Comparison of ENCODE assay signal across 8 cellular contexts in genomic region chrX:48508400-48509244, GRCh38. TPM values are rescaled to one million over a fixed set of nuclear protein-coding genes. Genes with fewer than 3 reads are reported as not detected.
DNase-seq lines count a peak whose midpoint lies in the region; ATAC-seq and TF ChIP-seq lines count a peak whose summit lies in the region.

Gene PORCN, plus strand, starts transcription at chrX:48508992. Its CDS starts 829 bp downstream, at chrX:48509821.

- ATAC-seq in GM19328 (IDR thresholded peaks at IDR 0.05; ENCODE audit: unreplicated experiment) (peak; percentile 75), Panc1 (peak; percentile 97)
- ATAC-seq in activated T-cell treated with anti-CD3 and anti-CD28 coated beads, Interleukin-2, amount 50 U/mL, for 72 hours (replicated peaks in 1 of 2), result peak; percentile 98
- ATAC-seq in natural killer cell treated with Interleukin-12 subunit alpha and Interleukin-12 subunit beta and Interleukin-15 and Interleukin-18, amount 100 ng/mL, for 72 hours, result peak; percentile 94 to 97

- in situ Hi-C loops in Panc1 (cut with HindIII; ENCODE audit: low pct_unique_long_range_greater_than_20kb, low sequenced_read_pairs), result no loop called here

- no peaks in the 10 kb centered on the region for H3K27me3 Mint-ChIP-seq in activated T-cell treated with anti-CD3 and anti-CD28 coated beads, Interleukin-2, amount 50 U/mL, for 72 hours (ENCODE audit: low read depth)
- no peaks in the 10 kb centered on the region for H3K27me3 Mint-ChIP-seq in natural killer cell treated with Interleukin-12 subunit alpha and Interleukin-12 subunit beta and Interleukin-15 and Interleukin-18, amount 100 ng/mL, for 72 hours

- TF ChIP-seq CTCF in BJ (IDR thresholded peaks at IDR 0.05; ENCODE audit: insufficient read depth, low read depth, low read length) (no peak), Panc1 (IDR thresholded peaks at IDR 0.05) (no peak)

- peak within 1 kb of the TSS; percentile 60 for H3K4me3 ChIP-seq in BJ (ENCODE audit: low read depth, low read length)
- H3K4me3 ChIP-seq in Panc1 (ENCODE audit: low read depth in 2 of 2, low read length in 2 of 2), result peak within 1 kb of the TSS; percentile 73 to 84

- DNase-seq in BJ (ENCODE audit: low read depth) (no peak), HK-2 (ENCODE audit: unreplicated experiment) (peak; percentile 72), Panc1 (ENCODE audit: low read depth, low spot score) (no peak), fibroblast of gingiva (ENCODE audit: low read depth) (peak; percentile 55)
- peak; percentile 83 to 85 for DNase-seq in activated T-cell treated with anti-CD3 and anti-CD28 coated beads, Interleukin-2, amount 50 U/mL, for 72 hours
- DNase-seq in natural killer cell treated with Interleukin-12 subunit alpha and Interleukin-12 subunit beta and Interleukin-15 and Interleukin-18, amount 100 ng/mL, for 72 hours (ENCODE audit: low spot score), result peak; percentile 89
- DNase-seq in stimulated activated naive CD4-positive, alpha-beta T cell treated with Interleukin-2 at 50 U/mL for 16 hours (lab: John Stamatoyannopoulos, UW), result peak; percentile 76

- BruUV-seq in Panc1 (replicated peaks; lab: Mats Ljungman, UMichigan), result no TSS peak

- no peaks in the 10 kb centered on the region for H3K4me1 ChIP-seq in Panc1 (ENCODE audit: control insufficient read depth, insufficient read depth, low read length)

- peaks cover 0 to 1% of the 10 kb centered on the region in 2 donors for H3K36me3 Mint-ChIP-seq in activated T-cell treated with anti-CD3 and anti-CD28 coated beads, Interleukin-2, amount 50 U/mL, for 72 hours (ENCODE audit: insufficient read depth in 2 of 2)
- no peaks in the 10 kb centered on the region for H3K36me3 Mint-ChIP-seq in natural killer cell treated with Interleukin-12 subunit alpha and Interleukin-12 subunit beta and Interleukin-15 and Interleukin-18, amount 100 ng/mL, for 72 hours

- no peaks in the 10 kb centered on the region for H3K36me3 ChIP-seq in BJ (ENCODE audit: control insufficient read depth, insufficient read depth, low read length)
- no peaks in the 10 kb centered on the region for H3K36me3 ChIP-seq in Panc1 (ENCODE audit: control insufficient read depth, insufficient read depth, low read length)

- no peaks in the 10 kb centered on the region for H3K9me3 ChIP-seq in Panc1 (ENCODE audit: control insufficient read depth, insufficient read depth, low read depth, low read length)

- intact Hi-C loops in Panc1 (cut with micrococcal nuclease; ENCODE audit: unreplicated experiment), result loop anchor here (10.0 kb wide), 1 partner anchor 424 kb away; no protein-coding TSS in a partner anchor

- CTCF ChIA-PET in BJ (lab: Yijun Ruan, JAX), result no interaction called here
- CTCF ChIA-PET in Panc1 (lab: Charles Lee), result no interaction called here

- no peak within 1 kb of the TSS for H3K27ac Mint-ChIP-seq in activated T-cell treated with anti-CD3 and anti-CD28 coated beads, Interleukin-2, amount 50 U/mL, for 72 hours
- H3K27ac Mint-ChIP-seq in natural killer cell treated with Interleukin-12 subunit alpha and Interleukin-12 subunit beta and Interleukin-15 and Interleukin-18, amount 100 ng/mL, for 72 hours, result peak within 1 kb of the TSS; percentile 70 to 83

- POLR2A ChIA-PET in BJ (lab: Charles Lee), result no interaction called here
- POLR2A ChIA-PET in Panc1 (lab: Charles Lee), result no interaction called here

- H3K4me1 Mint-ChIP-seq in activated T-cell treated with anti-CD3 and anti-CD28 coated beads, Interleukin-2, amount 50 U/mL, for 72 hours (ENCODE audit: low read depth), result peaks cover 8% of the 10 kb centered on the region
- peaks cover 18 to 26% of the 10 kb centered on the region in 2 donors for H3K4me1 Mint-ChIP-seq in natural killer cell treated with Interleukin-12 subunit alpha and Interleukin-12 subunit beta and Interleukin-15 and Interleukin-18, amount 100 ng/mL, for 72 hours (ENCODE audit: low read depth in 2 of 2)

- H3K9me3 Mint-ChIP-seq in activated T-cell treated with anti-CD3 and anti-CD28 coated beads, Interleukin-2, amount 50 U/mL, for 72 hours, result no peaks in the 10 kb centered on the region
- no peaks in the 10 kb centered on the region for H3K9me3 Mint-ChIP-seq in natural killer cell treated with Interleukin-12 subunit alpha and Interleukin-12 subunit beta and Interleukin-15 and Interleukin-18, amount 100 ng/mL, for 72 hours

- peak within 1 kb of the TSS; percentile 88 for H3K27ac ChIP-seq in Panc1 (ENCODE audit: low read length)

- H3K27me3 ChIP-seq in BJ (ENCODE audit: control insufficient read depth, insufficient read depth, low read length) (no peaks in the 10 kb centered on the region), Panc1 (ENCODE audit: control insufficient read depth, insufficient read depth, low read length) (no peaks in the 10 kb centered on the region)

- H3K4me3 Mint-ChIP-seq in activated T-cell treated with anti-CD3 and anti-CD28 coated beads, Interleukin-2, amount 50 U/mL, for 72 hours, result peak within 1 kb of the TSS; percentile 88 to 91
- peak within 1 kb of the TSS; percentile 89 for H3K4me3 Mint-ChIP-seq in natural killer cell treated with Interleukin-12 subunit alpha and Interleukin-12 subunit beta and Interleukin-15 and Interleukin-18, amount 100 ng/mL, for 72 hours

RNA-seq across cellular contexts. Expression of gene PORCN, which starts in this region (rescaled TPM):
- 9.9 and 18.0 TPM in 2 replicates for polyA plus RNA-seq in BJ (2011; rRNA removed)
- polyA minus RNA-seq in BJ (2011; rRNA and poly(A)+ RNA removed), result 10.5 and 14.9 TPM in 2 replicates
- 8.6 TPM for total RNA-seq in Panc1 (2021; ENCODE audit: unreplicated experiment)
- 16.5 TPM for polyA plus RNA-seq in Panc1 (2012; ENCODE audit: insufficient read length)
- total RNA-seq in activated T-cell treated with anti-CD3 and anti-CD28 coated beads, Interleukin-2, amount 50 U/mL, for 72 hours, result 10 to 100 TPM; 19.4 to 20.3 TPM
- total RNA-seq in natural killer cell treated with Interleukin-12 subunit alpha and Interleukin-12 subunit beta and Interleukin-15 and Interleukin-18, amount 100 ng/mL, for 72 hours, result 10 to 100 TPM; 25.9 to 31.0 TPM

Comparison
In these comparisons a context has a peak if more than half of its experiments do, and no peak if none do; other contexts are left out.
1. DNase-seq: peak in HK-2 (single experiment), activated T-cell treated with anti-CD3 and anti-CD28 coated beads, Interleukin-2, amount 50 U/mL, for 72 hours (2 of 2), fibroblast of gingiva (single experiment), natural killer cell treated with Interleukin-12 subunit alpha and Interleukin-12 subunit beta and Interleukin-15 and Interleukin-18, amount 100 ng/mL, for 72 hours (single experiment) and stimulated activated naive CD4-positive, alpha-beta T cell treated with Interleukin-2 at 50 U/mL for 16 hours (single experiment); none in BJ (single experiment) and Panc1 (single experiment).
2. Peak in every context shown above with its lines, with median percentiles within 50 percentile points of each other: ATAC-seq.